21 cellular contexts compared by ENCODE assay signal in the genomic region with DNA sequence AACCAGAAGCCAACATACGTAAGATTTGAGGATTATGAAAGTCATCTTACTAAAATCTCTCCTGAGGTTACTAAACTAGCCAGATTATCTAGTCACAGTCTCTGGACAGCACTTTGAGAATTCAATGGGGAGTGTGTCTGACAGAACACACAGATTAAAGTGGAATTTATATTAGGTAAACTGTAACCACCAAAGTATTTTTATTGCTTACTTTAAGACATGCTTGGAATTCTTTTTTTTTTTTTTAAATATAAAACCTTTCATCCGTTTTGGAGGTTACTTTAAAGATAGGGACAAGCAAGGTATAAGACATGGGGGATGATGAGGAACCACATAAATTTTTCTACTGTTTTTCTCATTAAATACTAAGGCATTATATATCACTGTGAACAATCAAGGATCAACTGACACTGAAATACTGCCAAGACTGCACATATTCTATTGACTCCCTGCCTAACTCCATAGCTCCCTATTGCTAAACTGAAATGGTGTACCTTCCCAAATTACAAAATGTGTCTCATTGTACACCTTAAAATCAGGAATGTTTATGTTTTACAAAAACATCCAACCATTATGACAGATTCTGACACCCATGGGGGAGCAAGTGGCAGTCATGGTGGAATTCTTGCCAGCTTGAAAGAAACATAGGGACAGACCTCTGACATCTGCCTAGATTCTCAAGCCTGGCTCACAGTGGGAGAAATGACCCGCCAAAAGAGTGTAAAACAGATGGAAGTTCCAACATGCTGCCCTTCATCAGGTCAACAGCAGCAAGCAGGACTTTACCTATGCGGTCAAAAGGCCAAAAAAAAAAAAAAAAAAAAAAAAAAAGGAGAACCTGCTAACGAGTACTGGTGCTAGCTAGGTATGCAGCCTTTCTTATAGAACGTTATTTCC.
DNase-seq lines count a peak whose midpoint lies in the region; ATAC-seq, FAIRE-seq and TF ChIP-seq lines count a peak whose summit lies in the region.
"Had no signal": no experiment of that assay in that cellular context is flagged by ENCODE, and none has a peak within 500 bp of the region (broad histone marks: within the 10 kb centered on the region; RNA-seq: fewer than 3 reads in every experiment).

No MANE protein-coding gene starts in this region.

- WGBS in body of pancreas, 2 donors: 48 to 62% methylated on average over 6 of the region's 6 CpGs

- TF ChIP-seq CTCF in body of pancreas (IDR thresholded peaks at IDR 0.05) (no peak), osteoblast (IDR thresholded peaks at IDR 0.05; ENCODE audit: extremely low read depth, low read depth, low read length) (no peak)

- H3K4me1 ChIP-seq in body of pancreas (peaks cover 23% of the 10 kb centered on the region), osteoblast (ENCODE audit: insufficient read depth, low read length) (peaks cover 22% of the 10 kb centered on the region)
- H3K4me1 ChIP-seq: colonic mucosa had no signal

- no peak overlapping the region for H2AFZ ChIP-seq in osteoblast (ENCODE audit: low read length)

- POLR2A ChIA-PET in activated CD8-positive, alpha-beta T cell treated with anti-CD3 and anti-CD28 coated beads, Interleukin-2, amount 10 ng/mL, durations not matched to agents 7 days and 5 days (lab: Charles Lee): no interaction called here

- TF ChIP-seq POLR2A in body of pancreas (IDR thresholded peaks at IDR 0.05): no peak

- no peak overlapping the region for H3K4me3 ChIP-seq in body of pancreas
- no peak overlapping the region for H3K4me3 ChIP-seq in osteoblast (ENCODE audit: insufficient read depth, low read length)
- H3K4me3 ChIP-seq: colonic mucosa, HAP-1, psoas muscle, thoracic aorta had no signal

- no peak overlapping the region for H3K4me3 Mint-ChIP-seq in stimulated activated memory B cell treated with anti-CD40 and anti-IgM and Interleukin-4, amounts not matched to agents 10 μg/mL and 1 μg/mL and 100 μg/mL, for 72 hours
- no peak overlapping the region for H3K4me3 Mint-ChIP-seq in activated CD8-positive, alpha-beta T cell treated with anti-CD3 and anti-CD28 coated beads, Interleukin-2, amount 10 ng/mL, durations not matched to agents 7 days and 5 days
- H3K4me3 Mint-ChIP-seq: activated CD4-positive, alpha-beta T cell treated with anti-CD3 and anti-CD28 coated beads, Interleukin-2, amount 10 ng/mL, durations not matched to agents 24 days and 14 days; activated naive CD8-positive, alpha-beta T cell treated with anti-CD3 and anti-CD28 coated beads, Interleukin-2, amount 50 U/mL, for 24 hours; activated T-cell treated with anti-CD3 and anti-CD28 coated beads, Interleukin-2, amount 50 U/mL, for 24 hours had no signal

- H4K20me1 ChIP-seq in osteoblast (ENCODE audit: insufficient read depth, low read length): peaks cover 77% of the 10 kb centered on the region

- H3K9me3 ChIP-seq in body of pancreas (no peaks in the 10 kb centered on the region), osteoblast (ENCODE audit: low read depth, low read length) (no peaks in the 10 kb centered on the region)
- H3K9me3 ChIP-seq: colonic mucosa, HAP-1, psoas muscle, thoracic aorta had no signal

- in situ Hi-C loops in Caki2 (cut with HindIII; ENCODE audit: low pct_unique_long_range_greater_than_20kb, low sequenced_read_pairs): no loop called here

- H3K79me2 ChIP-seq in osteoblast (ENCODE audit: insufficient read depth, low read length): peaks cover 94% of the 10 kb centered on the region

- intact Hi-C loops in body of pancreas (cut with DNase I): no loop called here

- H3K27me3 ChIP-seq in body of pancreas: no peaks in the 10 kb centered on the region
- H3K27me3 ChIP-seq in osteoblast (ENCODE audit: insufficient read depth, low read length): no peaks in the 10 kb centered on the region
- H3K27me3 ChIP-seq: colonic mucosa had no signal

- H3K36me3 ChIP-seq in body of pancreas (replicated peaks in 1 of 2; ENCODE audit: insufficient read depth in 1 of 2, low read depth in 2 of 2): no peaks in the 10 kb centered on the region
- no peaks in the 10 kb centered on the region for H3K36me3 ChIP-seq in osteoblast (ENCODE audit: insufficient read depth, low read length)
- H3K36me3 ChIP-seq: colonic mucosa, HAP-1, thoracic aorta had no signal

- H3K27ac Mint-ChIP-seq in stimulated activated memory B cell treated with anti-CD40 and anti-IgM and Interleukin-4, amounts not matched to agents 10 μg/mL and 1 μg/mL and 100 μg/mL, for 72 hours: no peak overlapping the region
- H3K27ac Mint-ChIP-seq in activated CD8-positive, alpha-beta T cell treated with anti-CD3 and anti-CD28 coated beads, Interleukin-2, amount 10 ng/mL, durations not matched to agents 7 days and 5 days: no peak overlapping the region
- H3K27ac Mint-ChIP-seq: activated CD4-positive, alpha-beta T cell treated with anti-CD3 and anti-CD28 coated beads, Interleukin-2, amount 10 ng/mL, durations not matched to agents 24 days and 14 days; activated naive CD8-positive, alpha-beta T cell treated with anti-CD3 and anti-CD28 coated beads, Interleukin-2, amount 50 U/mL, for 24 hours; activated T-cell treated with anti-CD3 and anti-CD28 coated beads, Interleukin-2, amount 50 U/mL, for 24 hours had no signal

- H3K27ac ChIP-seq in body of pancreas: peak overlapping the region in 1 of 4 donors; percentile 21
- H3K27ac ChIP-seq in osteoblast (ENCODE audit: low read depth, low read length): no peak overlapping the region
- H3K27ac ChIP-seq: colonic mucosa, epithelial cell of prostate, thoracic aorta had no signal

- FAIRE-seq in HTR-8/SVneo (lab: Jason Lieb, UNC): no peak

- H3K4me1 Mint-ChIP-seq in stimulated activated memory B cell treated with anti-CD40 and anti-IgM and Interleukin-4, amounts not matched to agents 10 μg/mL and 1 μg/mL and 100 μg/mL, for 72 hours: peaks cover 24% of the 10 kb centered on the region
- no peaks in the 10 kb centered on the region for H3K4me1 Mint-ChIP-seq in activated CD8-positive, alpha-beta T cell treated with anti-CD3 and anti-CD28 coated beads, Interleukin-2, amount 10 ng/mL, durations not matched to agents 7 days and 5 days (ENCODE audit: low read depth)
- H3K4me1 Mint-ChIP-seq: activated CD4-positive, alpha-beta T cell treated with anti-CD3 and anti-CD28 coated beads, Interleukin-2, amount 10 ng/mL, durations not matched to agents 24 days and 14 days had no signal

- no peaks in the 10 kb centered on the region for H3K9me3 Mint-ChIP-seq in stimulated activated memory B cell treated with anti-CD40 and anti-IgM and Interleukin-4, amounts not matched to agents 10 μg/mL and 1 μg/mL and 100 μg/mL, for 72 hours
- H3K9me3 Mint-ChIP-seq in activated CD8-positive, alpha-beta T cell treated with anti-CD3 and anti-CD28 coated beads, Interleukin-2, amount 10 ng/mL, durations not matched to agents 7 days and 5 days (ENCODE audit: insufficient read depth): no peaks in the 10 kb centered on the region
- H3K9me3 Mint-ChIP-seq: activated CD4-positive, alpha-beta T cell treated with anti-CD3 and anti-CD28 coated beads, Interleukin-2, amount 10 ng/mL, durations not matched to agents 24 days and 14 days; activated naive CD8-positive, alpha-beta T cell treated with anti-CD3 and anti-CD28 coated beads, Interleukin-2, amount 50 U/mL, for 24 hours; activated T-cell treated with anti-CD3 and anti-CD28 coated beads, Interleukin-2, amount 50 U/mL, for 24 hours had no signal

- H3K27me3 Mint-ChIP-seq in stimulated activated memory B cell treated with anti-CD40 and anti-IgM and Interleukin-4, amounts not matched to agents 10 μg/mL and 1 μg/mL and 100 μg/mL, for 72 hours: no peaks in the 10 kb centered on the region
- H3K27me3 Mint-ChIP-seq in activated CD8-positive, alpha-beta T cell treated with anti-CD3 and anti-CD28 coated beads, Interleukin-2, amount 10 ng/mL, durations not matched to agents 7 days and 5 days (ENCODE audit: low read depth): no peaks in the 10 kb centered on the region
- H3K27me3 Mint-ChIP-seq: activated CD4-positive, alpha-beta T cell treated with anti-CD3 and anti-CD28 coated beads, Interleukin-2, amount 10 ng/mL, durations not matched to agents 24 days and 14 days; activated naive CD8-positive, alpha-beta T cell treated with anti-CD3 and anti-CD28 coated beads, Interleukin-2, amount 50 U/mL, for 24 hours; activated T-cell treated with anti-CD3 and anti-CD28 coated beads, Interleukin-2, amount 50 U/mL, for 24 hours had no signal

- DNase-seq in Caki2 (ENCODE audit: low read depth) (peak; percentile 39), HTR-8/SVneo (ENCODE audit: insufficient read length, low spot score) (peak; percentile 68), body of pancreas (peak in 1 of 4 donors; percentile 16), osteoblast (ENCODE audit: insufficient read length, low spot score, missing footprints) (peak; percentile 34), NCI-H1436 (lab: John Stamatoyannopoulos, UW) (no peak)
- no peak for DNase-seq in activated CD8-positive, alpha-beta T cell treated with anti-CD3 and anti-CD28 coated beads, Interleukin-2, amount 10 ng/mL, durations not matched to agents 7 days and 5 days
- DNase-seq: activated CD4-positive, alpha-beta T cell treated with anti-CD3 and anti-CD28 coated beads, Interleukin-2, amount 10 ng/mL, durations not matched to agents 24 days and 14 days; activated naive CD8-positive, alpha-beta T cell treated with anti-CD3 and anti-CD28 coated beads, Interleukin-2, amount 50 U/mL, for 24 hours; activated T-cell treated with anti-CD3 and anti-CD28 coated beads, Interleukin-2, amount 50 U/mL, for 24 hours; colonic mucosa; NCI-H2081; NCI-H748 treated with DMSO at 0.1 percent for 48 hours; psoas muscle; stimulated activated CD4-positive, alpha-beta T cell treated with anti-CD3 and anti-CD28 coated beads, Interleukin-1b, Interleukin-23, amount 100 ng/mL, for 48 hours; stimulated activated CD8-positive, alpha-beta memory T cell treated with anti-CD3 and anti-CD28 coated beads, Interleukin-4, amount 100 ng/mL, for 48 hours; T-helper 2 cell had no signal

- peaks cover 14% of the 10 kb centered on the region for H3K36me3 Mint-ChIP-seq in stimulated activated memory B cell treated with anti-CD40 and anti-IgM and Interleukin-4, amounts not matched to agents 10 μg/mL and 1 μg/mL and 100 μg/mL, for 72 hours
- H3K36me3 Mint-ChIP-seq in activated CD8-positive, alpha-beta T cell treated with anti-CD3 and anti-CD28 coated beads, Interleukin-2, amount 10 ng/mL, durations not matched to agents 7 days and 5 days (ENCODE audit: low read depth): peaks cover 6% of the 10 kb centered on the region

- H3K4me2 ChIP-seq in osteoblast (ENCODE audit: insufficient read depth, low read length): no peak overlapping the region

- CTCF ChIA-PET in activated CD8-positive, alpha-beta T cell treated with anti-CD3 and anti-CD28 coated beads, Interleukin-2, amount 10 ng/mL, durations not matched to agents 7 days and 5 days (lab: Charles Lee): no interaction called here

- peak; percentile 24 for ATAC-seq in body of pancreas
- no peak for ATAC-seq in stimulated activated memory B cell treated with anti-CD40 and anti-IgM and Interleukin-4, amounts not matched to agents 10 μg/mL and 1 μg/mL and 100 μg/mL, for 72 hours
- no peak for ATAC-seq in activated CD8-positive, alpha-beta T cell treated with anti-CD3 and anti-CD28 coated beads, Interleukin-2, amount 10 ng/mL, durations not matched to agents 7 days and 5 days
- no peak for ATAC-seq in HG02678 (IDR thresholded peaks at IDR 0.05; ENCODE audit: unreplicated experiment)
- ATAC-seq: activated naive CD8-positive, alpha-beta T cell treated with anti-CD3 and anti-CD28 coated beads, Interleukin-2, amount 50 U/mL, for 24 hours had no signal

Comparison
In these comparisons a context has a peak if more than half of its experiments do, and no peak if none do; other contexts are left out.
1. DNase-seq: peak in Caki2 (single experiment), HTR-8/SVneo (single experiment) and osteoblast (single experiment); none in NCI-H1436 (single experiment) and activated CD8-positive, alpha-beta T cell treated with anti-CD3 and anti-CD28 coated beads, Interleukin-2, amount 10 ng/mL, durations not matched to agents 7 days and 5 days (single experiment).